24 cellular contexts compared by ENCODE assay signal in the genomic region with DNA sequence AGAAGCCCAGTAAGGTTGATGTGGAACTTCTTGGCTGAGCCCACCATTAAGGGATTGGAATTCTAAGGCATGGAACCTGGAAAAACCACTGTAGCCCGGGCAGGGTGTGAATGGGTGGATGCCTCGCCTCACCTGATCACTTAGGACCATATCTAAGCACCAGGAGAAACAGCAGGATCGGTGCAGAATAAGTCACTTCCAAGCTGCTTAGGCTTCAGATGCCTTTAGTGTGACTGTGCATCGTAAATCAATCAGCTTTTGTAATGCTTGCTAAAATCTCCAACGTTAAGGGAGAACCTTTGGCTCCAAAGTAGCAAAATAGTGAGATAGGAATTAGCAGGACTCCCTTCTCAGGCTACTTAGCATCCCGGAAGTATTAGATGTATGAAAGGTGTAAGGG.
A peak's percentile ranks its signal among the peaks of the same experiment; 100 is the strongest.
DNase-seq lines count a peak whose midpoint lies in the region; ATAC-seq and TF ChIP-seq lines count a peak whose summit lies in the region.
"Had no signal": no experiment of that assay in that cellular context is flagged by ENCODE, and none has a peak within 500 bp of the region (broad histone marks: within the 10 kb centered on the region; RNA-seq: fewer than 3 reads in every experiment).

No MANE protein-coding gene starts in this region.

- no peak overlapping the region for H3K4me3 Mint-ChIP-seq in type B pancreatic cell
- H3K4me3 Mint-ChIP-seq: activated CD8-positive, alpha-beta T cell treated with anti-CD3 and anti-CD28 coated beads, Interleukin-2, amount 10 ng/mL, durations not matched to agents 7 days and 5 days; B cell; T-helper 17 cell had no signal

- intact Hi-C loops in A673 (cut with micrococcal nuclease; ENCODE audit: unreplicated experiment) (no loop called here), mammary epithelial cell (cut with micrococcal nuclease) (loop anchor here (1.0 kb wide), 1 partner anchor 27 kb away; no protein-coding TSS in a partner anchor)

- in situ Hi-C loops in mammary epithelial cell (cut with MboI; ENCODE audit: low sequenced_read_pairs in 2 of 2), result no loop called here

- H3K27me3 ChIP-seq in A673 (replicated peaks; ENCODE audit: insufficient read depth, low read depth, low read length, poor library complexity) (no peaks in the 10 kb centered on the region), mammary epithelial cell (ENCODE audit: insufficient read depth, low read length) (no peaks in the 10 kb centered on the region)
- H3K27me3 ChIP-seq: colonic mucosa, gastroesophageal sphincter, neutrophil, stomach, transverse colon had no signal

- peaks cover 5% of the 10 kb centered on the region for H3K9me3 Mint-ChIP-seq in type B pancreatic cell

- ATAC-seq in HG02852 (IDR thresholded peaks at IDR 0.05; ENCODE audit: unreplicated experiment), result no peak
- ATAC-seq: activated CD8-positive, alpha-beta T cell treated with anti-CD3 and anti-CD28 coated beads, Interleukin-2, amount 10 ng/mL, durations not matched to agents 7 days and 5 days; gastroesophageal sphincter; T-helper 17 cell had no signal

- POLR2A ChIA-PET in A673 (lab: Charles Lee; ENCODE audit: low non-redundant PET), result no interaction called here

- H3K4me1 ChIP-seq in A673 (ENCODE audit: insufficient read depth, low read length, poor library complexity, severe bottlenecking) (no peaks in the 10 kb centered on the region), mammary epithelial cell (ENCODE audit: insufficient read depth, low read length) (no peaks in the 10 kb centered on the region)
- H3K4me1 ChIP-seq: A549, colonic mucosa, gastroesophageal sphincter, HAP-1, prostate gland, stomach, transverse colon had no signal

- no peak overlapping the region for H3K4me2 ChIP-seq in mammary epithelial cell (ENCODE audit: insufficient read depth, low read depth, low read length)
- H3K4me2 ChIP-seq: A549 had no signal

- H3K27ac ChIP-seq in A673 (ENCODE audit: low read depth, low read length, poor library complexity, severe bottlenecking) (no peak overlapping the region), mammary epithelial cell (ENCODE audit: insufficient read depth, low read depth, low read length) (no peak overlapping the region)
- H3K27ac ChIP-seq: A549, colonic mucosa, gastroesophageal sphincter, neutrophil, prostate gland, SK-N-MC, stomach, transverse colon had no signal

- H2AFZ ChIP-seq in mammary epithelial cell (ENCODE audit: low read depth, low read length), result no peak overlapping the region

- WGBS in mammary epithelial cell (ENCODE audit: low coverage, missing lambda C conversion rate), result 76% methylated on average over 3 of the region's 6 CpGs

- no peak overlapping the region for H3K27ac Mint-ChIP-seq in type B pancreatic cell
- H3K27ac Mint-ChIP-seq: activated CD8-positive, alpha-beta T cell treated with anti-CD3 and anti-CD28 coated beads, Interleukin-2, amount 10 ng/mL, durations not matched to agents 7 days and 5 days; B cell had no signal

- no peaks in the 10 kb centered on the region for H3K36me3 ChIP-seq in A673 (ENCODE audit: insufficient read depth, low read length, poor library complexity, severe bottlenecking)
- H3K36me3 ChIP-seq in mammary epithelial cell (ENCODE audit: insufficient read depth, low read length), result no peaks in the 10 kb centered on the region
- H3K36me3 ChIP-seq: colonic mucosa, gastroesophageal sphincter, HAP-1, neutrophil, prostate gland, stomach, transverse colon had no signal

- BruUV-seq in A673 (replicated peaks; lab: Mats Ljungman, UMichigan) (no TSS peak), mammary epithelial cell (replicated peaks; lab: Mats Ljungman, UMichigan) (no TSS peak)

- H3K36me3 Mint-ChIP-seq in type B pancreatic cell, result no peaks in the 10 kb centered on the region

- no peaks in the 10 kb centered on the region for H3K79me2 ChIP-seq in mammary epithelial cell (ENCODE audit: insufficient read depth, low read length)

- H4K20me1 ChIP-seq in mammary epithelial cell (ENCODE audit: insufficient read depth, low read length), result no peaks in the 10 kb centered on the region

- TF ChIP-seq CTCF in A673 (conservative IDR thresholded peaks at IDR 0.05; ENCODE audit: low read depth, low read length) (no peak), mammary epithelial cell (conservative IDR thresholded peaks at IDR 0.05 in 1 of 2, IDR thresholded peaks at IDR 0.05 in 1 of 2; ENCODE audit: extremely low read depth in 1 of 2, insufficient read depth in 1 of 2, low read depth in 1 of 2, low read length in 2 of 2) (no peak), type B pancreatic cell (conservative IDR thresholded peaks at IDR 0.05) (no peak)

- no peaks in the 10 kb centered on the region for H3K9me3 ChIP-seq in A673 (ENCODE audit: low read depth, low read length, poor library complexity, severe bottlenecking)
- no peaks in the 10 kb centered on the region for H3K9me3 ChIP-seq in mammary epithelial cell (replicated peaks; ENCODE audit: insufficient read depth, low read length)
- H3K9me3 ChIP-seq: A549, colonic mucosa, gastroesophageal sphincter, HAP-1, neutrophil, prostate gland, stomach, transverse colon had no signal

- no peak overlapping the region for H3K9ac ChIP-seq in mammary epithelial cell (ENCODE audit: insufficient read depth, low read length)

- H3K4me3 ChIP-seq in A673 (ENCODE audit: low read depth, low read length, poor library complexity, severe bottlenecking) (no peak overlapping the region), mammary epithelial cell (replicated peaks in 1 of 3; ENCODE audit: insufficient read depth in 1 of 3, low read depth in 2 of 3, low read length in 3 of 3) (no peak overlapping the region)
- H3K4me3 ChIP-seq: A549, colonic mucosa, gastroesophageal sphincter, HAP-1, prostate gland, SK-N-MC, stomach, transverse colon had no signal

- peaks cover 2% of the 10 kb centered on the region for H3K27me3 Mint-ChIP-seq in type B pancreatic cell

- CTCF ChIA-PET in A673 (lab: Charles Lee), result interaction anchor here (0.6 kb wide), 1 partner anchor 376 kb away, joined by 3 read pairs; no protein-coding TSS in a partner anchor
- CTCF ChIA-PET in mammary epithelial cell (lab: Charles Lee; ENCODE audit: low non-redundant PET), result no interaction called here

- DNase-seq in A673 (ENCODE audit: low spot score) (peak; percentile 11), LHCN-M2 (ENCODE audit: low read depth) (peak; percentile 20), mammary epithelial cell (peak; percentile 10), kidney tubule cell (ENCODE audit: low spot score) (peak; percentile 28), HUDEP-2 (lab: John Stamatoyannopoulos, UW; ENCODE audit: unreplicated experiment in 76 of 76) (no peak), DMS79 treated with DMSO at 0.1 percent for 48 hours (lab: John Stamatoyannopoulos, UW) (no peak), type B pancreatic cell (ENCODE audit: extremely low spot score, unreplicated experiment) (no peak)
- DNase-seq: activated CD8-positive, alpha-beta T cell treated with anti-CD3 and anti-CD28 coated beads, Interleukin-2, amount 10 ng/mL, durations not matched to agents 7 days and 5 days; activated naive CD4-positive, alpha-beta T cell; colonic mucosa; effector memory CD4-positive, alpha-beta T cell; erythroblast; NCI-H524; stomach; T-helper 17 cell; transverse colon had no signal

- dilution Hi-C loops in mammary epithelial cell (cut with HindIII; ENCODE audit: low sequenced_read_pairs), result loop anchor here (5.0 to 10.0 kb wide), 2 partner anchors 36 to 312 kb away; no protein-coding TSS in a partner anchor

- H3K4me1 Mint-ChIP-seq in type B pancreatic cell (ENCODE audit: unreplicated experiment), result no peaks in the 10 kb centered on the region
- H3K4me1 Mint-ChIP-seq: B cell, T-helper 17 cell had no signal

Comparison
In these comparisons a context has a peak if more than half of its experiments do, and no peak if none do; other contexts are left out.
1. DNase-seq: peak in A673 (single experiment), LHCN-M2 (single experiment), mammary epithelial cell (single experiment) and kidney tubule cell (single experiment); none in HUDEP-2 (0 of 76), DMS79 treated with DMSO at 0.1 percent for 48 hours (single experiment) and type B pancreatic cell (single experiment).